ENCODE assay signal across 8 cellular contexts in genomic region chr1:66271216-66271903, GRCh38.
DNase-seq lines count a peak whose midpoint lies in the region; ATAC-seq and TF ChIP-seq lines count a peak whose summit lies in the region.

No MANE protein-coding gene starts in this region.

- DNase-seq in activated CD4-positive, CD25-positive, alpha-beta regulatory T cell (lab: John Stamatoyannopoulos, UW), result no peak
- DNase-seq in NCI-H526 (lab: John Stamatoyannopoulos, UW) (peak; percentile 86 to 90), glomerular visceral epithelial cell (ENCODE audit: extremely low spot score) (peak; percentile 84), omental fat pad (ENCODE audit: low spot score) (peak; percentile 56), aorta (peak; percentile 82 to 84)

- peak overlapping the region; percentile 58 to 59 for H3K27ac ChIP-seq in aorta (ENCODE audit: low read depth in 1 of 2, low read length in 2 of 2)

- 2 to 4% methylated on average over 8 of the region's 8 CpGs for WGBS in aorta, 2 donors

- no peaks in the 10 kb centered on the region for H3K36me3 Mint-ChIP-seq in activated naive CD4-positive, alpha-beta T cell treated with anti-CD3 and anti-CD28 coated beads, Interleukin-2, amount 50 U/mL, for 24 hours

- no peaks in the 10 kb centered on the region for H3K27me3 Mint-ChIP-seq in activated naive CD4-positive, alpha-beta T cell treated with anti-CD3 and anti-CD28 coated beads, Interleukin-2, amount 50 U/mL, for 24 hours

- no peak overlapping the region for H3K4me3 ChIP-seq in aorta (ENCODE audit: low read length in 2 of 2)

- intact Hi-C loops in aorta (cut with DNase I), result loop anchor here (2.0 to 5.0 kb wide), 3 partner anchors 46 to 61 kb away; no protein-coding TSS in a partner anchor

- H3K27ac Mint-ChIP-seq in activated naive CD4-positive, alpha-beta T cell treated with anti-CD3 and anti-CD28 coated beads, Interleukin-2, amount 50 U/mL, for 24 hours, result peak overlapping the region; percentile 78

- H3K4me3 Mint-ChIP-seq in activated naive CD4-positive, alpha-beta T cell treated with anti-CD3 and anti-CD28 coated beads, Interleukin-2, amount 50 U/mL, for 24 hours, result peak overlapping the region; percentile 16

- H3K4me1 Mint-ChIP-seq in activated naive CD4-positive, alpha-beta T cell treated with anti-CD3 and anti-CD28 coated beads, Interleukin-2, amount 50 U/mL, for 24 hours, result peaks cover 51% of the 10 kb centered on the region

- no peaks in the 10 kb centered on the region for H3K9me3 Mint-ChIP-seq in activated naive CD4-positive, alpha-beta T cell treated with anti-CD3 and anti-CD28 coated beads, Interleukin-2, amount 50 U/mL, for 24 hours

- no peaks in the 10 kb centered on the region for H3K9me3 ChIP-seq in aorta (ENCODE audit: control insufficient read depth, low read length)

- no peak for TF ChIP-seq CTCF in omental fat pad (IDR thresholded peaks at IDR 0.05)

- peaks cover 0 to 2% of the 10 kb centered on the region in 2 donors for H3K4me1 ChIP-seq in aorta (ENCODE audit: control insufficient read depth in 1 of 2, insufficient read depth in 2 of 2, low read length in 2 of 2)

- no peaks in the 10 kb centered on the region for H3K36me3 ChIP-seq in aorta (ENCODE audit: control insufficient read depth in 1 of 2, insufficient read depth in 2 of 2, low read length in 1 of 2)

- no peaks in the 10 kb centered on the region for H3K27me3 ChIP-seq in aorta (ENCODE audit: control insufficient read depth in 1 of 2, insufficient read depth in 2 of 2, low read length in 1 of 2)

- ATAC-seq in activated CD4-positive, CD25-positive, alpha-beta regulatory T cell treated with anti-CD3 and anti-CD28 coated beads, Interleukin-2, amount 50 U/mL, for 24 hours, result peak; percentile 14
- ATAC-seq in omental fat pad (ENCODE audit: low FRiP score), result peak; percentile 78
- ATAC-seq in aorta (ENCODE audit: low FRiP score), result peak; percentile 95
- no peak for ATAC-seq in GM21786 (IDR thresholded peaks at IDR 0.05; ENCODE audit: unreplicated experiment)

Comparison
In these comparisons a context has a peak if more than half of its experiments do, and no peak if none do; other contexts are left out.
1. DNase-seq: peak in NCI-H526 (2 of 2), glomerular visceral epithelial cell (single experiment), omental fat pad (single experiment) and aorta (2 of 2); none in activated CD4-positive, CD25-positive, alpha-beta regulatory T cell (0 of 4).